17 cellular contexts compared by ENCODE assay signal in the genomic region with DNA sequence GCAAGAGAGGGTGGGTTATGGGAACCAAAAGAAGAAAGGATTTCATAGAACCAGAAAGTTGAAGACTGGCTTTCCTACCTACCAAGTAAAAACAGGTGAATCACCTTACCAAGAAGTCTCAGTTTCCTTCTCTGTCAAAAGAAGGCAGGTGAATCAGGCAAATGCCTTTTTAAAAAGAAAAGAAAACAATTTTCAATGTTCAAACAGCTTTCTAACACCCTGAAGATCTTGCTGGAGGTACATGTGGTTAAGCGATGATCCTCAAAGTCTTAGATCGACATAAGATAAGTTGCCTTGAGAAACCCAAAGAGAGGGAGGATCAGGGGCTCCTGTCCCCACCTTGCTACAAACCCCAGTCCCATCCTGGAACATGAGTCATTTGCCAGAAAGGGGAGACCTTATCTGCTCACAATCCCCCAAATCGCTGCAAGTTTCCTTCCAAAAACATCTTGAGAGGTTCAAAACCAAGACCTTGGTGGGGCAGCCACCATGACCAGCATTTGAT.
DNase-seq lines count a peak whose midpoint lies in the region; ATAC-seq and TF ChIP-seq lines count a peak whose summit lies in the region.
"Had no signal": no experiment of that assay in that cellular context is flagged by ENCODE, and none has a peak within 500 bp of the region (broad histone marks: within the 10 kb centered on the region; RNA-seq: fewer than 3 reads in every experiment).

No MANE protein-coding gene starts in this region.

- peaks cover 86% of the 10 kb centered on the region for H3K36me3 Mint-ChIP-seq in activated CD4-positive, alpha-beta T cell treated with anti-CD3 and anti-CD28 coated beads for 36 hours (ENCODE audit: low read depth)
- peaks cover 66% of the 10 kb centered on the region for H3K36me3 Mint-ChIP-seq in activated T-helper 1 cell treated with anti-CD3 and anti-CD28 coated beads, Interleukin-12 subunit alpha, Interleukin-12 subunit beta, Interleukin-2, Interleukin-4 antibody, amounts not matched to agents 30 ng/mL and 10 ng/mL and 1 ng/mL, durations not matched to agents 14 hours and 24 hours and 36 hours (ENCODE audit: low read depth)
- peaks cover 5 to 86% (median 26%) of the 10 kb centered on the region in 3 donors for H3K36me3 Mint-ChIP-seq in naive thymus-derived CD8-positive, alpha-beta T cell

- H3K27ac Mint-ChIP-seq in activated CD4-positive, alpha-beta T cell treated with anti-CD3 and anti-CD28 coated beads for 36 hours: peak overlapping the region; percentile 95
- H3K27ac Mint-ChIP-seq in activated T-helper 1 cell treated with anti-CD3 and anti-CD28 coated beads, Interleukin-12 subunit alpha, Interleukin-12 subunit beta, Interleukin-2, Interleukin-4 antibody, amounts not matched to agents 30 ng/mL and 10 ng/mL and 1 ng/mL, durations not matched to agents 14 hours and 24 hours and 36 hours: peak overlapping the region; percentile 83
- peak overlapping the region; percentile 71 to 92 (median 85) for H3K27ac Mint-ChIP-seq in naive thymus-derived CD8-positive, alpha-beta T cell

- no peaks in the 10 kb centered on the region for H3K9me3 Mint-ChIP-seq in activated CD4-positive, alpha-beta T cell treated with anti-CD3 and anti-CD28 coated beads for 36 hours (ENCODE audit: low read depth)
- H3K9me3 Mint-ChIP-seq in activated T-helper 1 cell treated with anti-CD3 and anti-CD28 coated beads, Interleukin-12 subunit alpha, Interleukin-12 subunit beta, Interleukin-2, Interleukin-4 antibody, amounts not matched to agents 30 ng/mL and 10 ng/mL and 1 ng/mL, durations not matched to agents 14 hours and 24 hours and 36 hours: no peaks in the 10 kb centered on the region
- no peaks in the 10 kb centered on the region for H3K9me3 Mint-ChIP-seq in naive thymus-derived CD8-positive, alpha-beta T cell

- no peaks in the 10 kb centered on the region for H3K27me3 Mint-ChIP-seq in activated CD4-positive, alpha-beta T cell treated with anti-CD3 and anti-CD28 coated beads for 36 hours
- no peaks in the 10 kb centered on the region for H3K27me3 Mint-ChIP-seq in activated T-helper 1 cell treated with anti-CD3 and anti-CD28 coated beads, Interleukin-12 subunit alpha, Interleukin-12 subunit beta, Interleukin-2, Interleukin-4 antibody, amounts not matched to agents 30 ng/mL and 10 ng/mL and 1 ng/mL, durations not matched to agents 14 hours and 24 hours and 36 hours (ENCODE audit: insufficient read depth)
- no peaks in the 10 kb centered on the region for H3K27me3 Mint-ChIP-seq in naive thymus-derived CD8-positive, alpha-beta T cell

- H3K4me3 ChIP-seq in Jurkat, Clone E6-1 (ENCODE audit: low read length): no peak overlapping the region
- H3K4me3 ChIP-seq: GM12878, sigmoid colon, thoracic aorta had no signal

- intact Hi-C loops in activated CD4-positive, alpha-beta T cell treated with anti-CD3 and anti-CD28 coated beads for 36 hours (cut with DNase I, micrococcal nuclease): loop anchor here (1.0 to 2.0 kb wide), 6 partner anchors 9 to 70 kb away; no protein-coding TSS in a partner anchor
- intact Hi-C loops in activated T-helper 1 cell treated with anti-CD3 and anti-CD28 coated beads, Interleukin-12 subunit alpha, Interleukin-12 subunit beta, Interleukin-2, Interleukin-4 antibody, amounts not matched to agents 30 ng/mL and 10 ng/mL and 1 ng/mL, durations not matched to agents 14 hours and 24 hours and 36 hours (cut with micrococcal nuclease): loop anchor here (1.0 to 2.0 kb wide), 3 partner anchors 9 to 66 kb away; no protein-coding TSS in a partner anchor

- DNase-seq in activated CD4-positive, alpha-beta T cell treated with anti-CD3 and anti-CD28 coated beads for 36 hours: peak; percentile 49
- no peak for DNase-seq in activated CD4-positive, alpha-beta T cell treated with anti-CD3 and anti-CD28 coated beads, Interleukin-2, amount 50 U/mL, for 4 hours
- peak; percentile 47 for DNase-seq in Jurkat, Clone E6-1 (ENCODE audit: low read depth, low spot score)
- peak; percentile 11 for DNase-seq in activated T-helper 1 cell treated with anti-CD3 and anti-CD28 coated beads, Interleukin-12 subunit alpha, Interleukin-12 subunit beta, Interleukin-2, Interleukin-4 antibody, amounts not matched to agents 30 ng/mL and 10 ng/mL and 1 ng/mL, durations not matched to agents 14 hours and 24 hours and 36 hours (ENCODE audit: low spot score)
- DNase-seq in naive thymus-derived CD8-positive, alpha-beta T cell: peak in 2 of 10 donors; percentile 25 to 27
- DNase-seq in NCI-H1092 (lab: John Stamatoyannopoulos, UW) (no peak), GM13977 (ENCODE audit: low spot score) (no peak)
- DNase-seq: 8988T, BE2C, GF-D8, KBM-7, NCI-H510A, sigmoid colon, SW 1271 had no signal

- CTCF ChIA-PET in activated CD4-positive, alpha-beta T cell treated with anti-CD3 and anti-CD28 coated beads for 36 hours (lab: Charles Lee): interaction anchor here (0.6 to 2.4 kb wide), 8 partner anchors 10 to 161 kb away, joined by 3 to 11 read pairs (median 3); no protein-coding TSS in a partner anchor

- H3K4me3 Mint-ChIP-seq in activated CD4-positive, alpha-beta T cell treated with anti-CD3 and anti-CD28 coated beads for 36 hours: peak overlapping the region; percentile 26
- peak overlapping the region; percentile 31 for H3K4me3 Mint-ChIP-seq in activated T-helper 1 cell treated with anti-CD3 and anti-CD28 coated beads, Interleukin-12 subunit alpha, Interleukin-12 subunit beta, Interleukin-2, Interleukin-4 antibody, amounts not matched to agents 30 ng/mL and 10 ng/mL and 1 ng/mL, durations not matched to agents 14 hours and 24 hours and 36 hours
- H3K4me3 Mint-ChIP-seq in naive thymus-derived CD8-positive, alpha-beta T cell: peak overlapping the region in 8 of 10 donors; percentile 10 to 61 (median 40)

- POLR2A ChIA-PET in activated CD4-positive, alpha-beta T cell treated with anti-CD3 and anti-CD28 coated beads for 36 hours (lab: Charles Lee): interaction anchor here (0.6 to 1.7 kb wide), 7 partner anchors 10 to 1744 kb away, joined by 3 to 16 read pairs (median 4); a partner anchor contains a TSS
- POLR2A ChIA-PET in naive thymus-derived CD8-positive, alpha-beta T cell (lab: Charles Lee): no interaction called here

- peak; percentile 83 for ATAC-seq in activated CD4-positive, alpha-beta T cell treated with anti-CD3 and anti-CD28 coated beads for 36 hours
- peak; percentile 53 to 60 for ATAC-seq in naive thymus-derived CD8-positive, alpha-beta T cell
- ATAC-seq in HG02571 (IDR thresholded peaks at IDR 0.05; ENCODE audit: unreplicated experiment): no peak
- ATAC-seq: GM12878 had no signal

- no peak for TF ChIP-seq CTCF in GM13977 (IDR thresholded peaks at IDR 0.05; ENCODE audit: extremely low read depth, insufficient read depth, missing control alignments)

- H3K4me1 Mint-ChIP-seq in activated CD4-positive, alpha-beta T cell treated with anti-CD3 and anti-CD28 coated beads for 36 hours: peaks cover 56% of the 10 kb centered on the region
- peaks cover 64% of the 10 kb centered on the region for H3K4me1 Mint-ChIP-seq in activated T-helper 1 cell treated with anti-CD3 and anti-CD28 coated beads, Interleukin-12 subunit alpha, Interleukin-12 subunit beta, Interleukin-2, Interleukin-4 antibody, amounts not matched to agents 30 ng/mL and 10 ng/mL and 1 ng/mL, durations not matched to agents 14 hours and 24 hours and 36 hours (ENCODE audit: low read depth)
- H3K4me1 Mint-ChIP-seq in naive thymus-derived CD8-positive, alpha-beta T cell: peaks cover 24 to 40% (median 30%) of the 10 kb centered on the region in 4 donors

- in situ Hi-C loops in GM13977 (cut with MboI; ENCODE audit: low pct_unique_long_range_greater_than_20kb, low sequenced_read_pairs, unreplicated experiment): no loop called here

Comparison
In these comparisons a context has a peak if more than half of its experiments do, and no peak if none do; other contexts are left out.
1. DNase-seq: peak in activated CD4-positive, alpha-beta T cell treated with anti-CD3 and anti-CD28 coated beads for 36 hours (single experiment), Jurkat, Clone E6-1 (single experiment) and activated T-helper 1 cell treated with anti-CD3 and anti-CD28 coated beads, Interleukin-12 subunit alpha, Interleukin-12 subunit beta, Interleukin-2, Interleukin-4 antibody, amounts not matched to agents 30 ng/mL and 10 ng/mL and 1 ng/mL, durations not matched to agents 14 hours and 24 hours and 36 hours (single experiment); none in activated CD4-positive, alpha-beta T cell treated with anti-CD3 and anti-CD28 coated beads, Interleukin-2, amount 50 U/mL, for 4 hours (0 of 2), NCI-H1092 (single experiment) and GM13977 (single experiment).
2. Peak in every context shown above with its lines, with median percentiles within 50 percentile points of each other: H3K27ac Mint-ChIP-seq and H3K4me3 Mint-ChIP-seq.